ENCODE assay signal across 9 cellular contexts in the genomic region with DNA sequence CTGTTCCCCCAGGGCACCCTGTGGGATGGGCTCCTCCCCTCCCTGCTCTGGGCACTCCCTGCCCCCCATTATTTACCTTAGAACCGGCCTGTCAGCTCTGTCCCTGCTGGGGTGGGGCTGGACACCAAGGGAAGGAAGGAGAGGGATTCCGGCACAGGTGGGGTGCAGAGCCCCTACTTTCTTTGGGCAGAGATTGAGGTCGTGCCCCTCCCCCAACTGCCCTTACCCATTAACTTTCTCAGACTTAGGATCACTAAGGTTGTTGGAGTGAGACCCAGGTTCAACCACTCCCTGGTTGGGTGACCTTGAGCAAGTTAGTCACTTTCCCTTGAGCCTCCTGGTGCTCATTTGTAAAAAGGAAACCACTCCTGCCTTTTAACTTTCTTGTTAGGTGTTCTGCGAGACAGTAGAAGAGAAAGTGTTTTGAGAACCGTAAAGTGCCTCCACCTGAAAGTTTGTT. TPM values are rescaled to one million over a fixed set of nuclear protein-coding genes. Genes with fewer than 3 reads are reported as not detected.
DNase-seq lines count a peak whose midpoint lies in the region; ATAC-seq, FAIRE-seq and TF ChIP-seq lines count a peak whose summit lies in the region.
"Had no signal": no experiment of that assay in that cellular context is flagged by ENCODE, and none has a peak within 500 bp of the region (broad histone marks: within the 10 kb centered on the region; RNA-seq: fewer than 3 reads in every experiment).

No MANE protein-coding gene starts in this region.

- TF ChIP-seq EP300 in GM12878 (IDR thresholded peaks at IDR 0.05; ENCODE audit: borderline replicate concordance in 1 of 2, control insufficient read depth in 1 of 2, low read depth in 2 of 2, low read length in 2 of 2): no peak

- TF ChIP-seq RAD21 in GM12878 (IDR thresholded peaks at IDR 0.05; ENCODE audit: insufficient read depth, low read depth, low read length) (no peak), liver (IDR thresholded peaks at IDR 0.05) (no peak)

- intact Hi-C loops in GM12878 (cut with micrococcal nuclease; ENCODE audit: unreplicated experiment): no loop called here

- no TSS peak for BruUV-seq in GM12878 (replicated peaks; lab: Mats Ljungman, UMichigan)

- SMC1A ChIA-PET in GM12878 (lab: Charles Lee; ENCODE audit: uncharacterized antibody, unreplicated experiment): interaction anchor here (0.6 to 1.8 kb wide), 3 partner anchors 10 to 140 kb away, joined by 3 to 4 read pairs (median 3); no protein-coding TSS in a partner anchor

- H4K20me1 ChIP-seq in GM12878 (ENCODE audit: control insufficient read depth, insufficient read depth): no peaks in the 10 kb centered on the region

- RAD21 ChIA-PET in GM12878 (lab: Charles Lee; ENCODE audit: unreplicated experiment): interaction anchor here (0.7 kb wide), 1 partner anchor 47 kb away, joined by 3 read pairs; no protein-coding TSS in a partner anchor

- no peak overlapping the region for H3K4me3 Mint-ChIP-seq in activated CD4-positive, alpha-beta T cell treated with anti-CD3 and anti-CD28 coated beads, Interleukin-2, amount 10 ng/mL, durations not matched to agents 7 days and 5 days
- peak overlapping the region; percentile 87 for H3K4me3 Mint-ChIP-seq in type B pancreatic cell

- peaks cover 14% of the 10 kb centered on the region for H3K27me3 Mint-ChIP-seq in activated CD4-positive, alpha-beta T cell treated with anti-CD3 and anti-CD28 coated beads, Interleukin-2, amount 10 ng/mL, durations not matched to agents 7 days and 5 days
- H3K27me3 Mint-ChIP-seq in type B pancreatic cell: no peaks in the 10 kb centered on the region

- peak; percentile 28; the same call in 2 of the 3 replicates for ATAC-seq in GM12878
- ATAC-seq in GM18498 (IDR thresholded peaks at IDR 0.05; ENCODE audit: unreplicated experiment): no peak

- H3K36me3 ChIP-seq in GM12878 (ENCODE audit: control insufficient read depth in 2 of 2, insufficient read depth in 2 of 2, low read length in 1 of 2) (no peaks in the 10 kb centered on the region), liver (ENCODE audit: control insufficient read depth in 4 of 4, insufficient read depth in 3 of 4, low read depth in 1 of 4, low read length in 3 of 4) (no peaks in the 10 kb centered on the region)

- DNase-seq in activated CD4-positive, alpha-beta T cell treated with anti-CD3 and anti-CD28 coated beads, Interleukin-2, amount 10 ng/mL, durations not matched to agents 7 days and 5 days: peak; percentile 27
- DNase-seq in activated CD4-positive, alpha-beta T cell treated with anti-CD3 and anti-CD28 coated beads for 1 hour: no peak
- DNase-seq in GM12878 (ENCODE audit: low read depth, low spot score): no peak
- DNase-seq in type B pancreatic cell (ENCODE audit: extremely low spot score, unreplicated experiment): no peak
- no peak for DNase-seq in HCEC 1CT
- no peak for DNase-seq in NCI-H146 treated with DMSO at 0.1 percent for 48 hours (lab: John Stamatoyannopoulos, UW; ENCODE audit: unreplicated experiment)
- DNase-seq: heart right ventricle had no signal

- H3K4me3 ChIP-seq in GM12878 (no peak overlapping the region), liver (ENCODE audit: low read depth in 1 of 3, low read length in 3 of 3) (no peak overlapping the region)
- H3K4me3 ChIP-seq: heart right ventricle had no signal

- H3K9ac ChIP-seq in GM12878 (ENCODE audit: control insufficient read depth, insufficient read depth, low read length) (no peak overlapping the region), liver (ENCODE audit: low read depth in 1 of 2, low read length in 2 of 2) (no peak overlapping the region)

- H2AFZ ChIP-seq in GM12878 (ENCODE audit: control insufficient read depth, low read depth, low read length): peak overlapping the region; percentile 19; the same call in 1 of the 2 replicates

- no peaks in the 10 kb centered on the region for H3K79me2 ChIP-seq in GM12878 (ENCODE audit: control insufficient read depth, insufficient read depth, low read length)

- no peaks in the 10 kb centered on the region for H3K9me3 Mint-ChIP-seq in activated CD4-positive, alpha-beta T cell treated with anti-CD3 and anti-CD28 coated beads, Interleukin-2, amount 10 ng/mL, durations not matched to agents 7 days and 5 days
- no peaks in the 10 kb centered on the region for H3K9me3 Mint-ChIP-seq in type B pancreatic cell

- H3K9me3 ChIP-seq in GM12878 (replicated peaks; ENCODE audit: control insufficient read depth, insufficient read depth, low read length) (no peaks in the 10 kb centered on the region), liver (ENCODE audit: control insufficient read depth in 4 of 4, low read length in 3 of 4) (no peaks in the 10 kb centered on the region)
- H3K9me3 ChIP-seq: heart right ventricle had no signal

- in situ Hi-C loops in GM12878 (cut with MboI): no loop called here

- peaks cover 14% of the 10 kb centered on the region for H3K4me1 ChIP-seq in GM12878 (ENCODE audit: control insufficient read depth, insufficient read depth, low read length)
- peaks cover 10 to 18% (median 12%) of the 10 kb centered on the region in 4 donors for H3K4me1 ChIP-seq in liver (ENCODE audit: control insufficient read depth in 4 of 4, insufficient read depth in 4 of 4, low read length in 3 of 4)

- H3K27ac ChIP-seq in GM12878 (ENCODE audit: control insufficient read depth, insufficient read depth) (peak overlapping the region; percentile 22; the same call in 1 of the 2 replicates), liver (ENCODE audit: low read depth in 1 of 2, low read length in 2 of 2) (peak overlapping the region; percentile 1 to 33)

- H3K4me1 Mint-ChIP-seq in activated CD4-positive, alpha-beta T cell treated with anti-CD3 and anti-CD28 coated beads, Interleukin-2, amount 10 ng/mL, durations not matched to agents 7 days and 5 days: peaks cover 21% of the 10 kb centered on the region
- H3K4me1 Mint-ChIP-seq in type B pancreatic cell (ENCODE audit: unreplicated experiment): peaks cover 58% of the 10 kb centered on the region

- H3K27ac Mint-ChIP-seq in activated CD4-positive, alpha-beta T cell treated with anti-CD3 and anti-CD28 coated beads, Interleukin-2, amount 10 ng/mL, durations not matched to agents 7 days and 5 days: peak overlapping the region; percentile 75
- peak overlapping the region; percentile 100 for H3K27ac Mint-ChIP-seq in type B pancreatic cell

- H3K4me2 ChIP-seq in GM12878 (ENCODE audit: control insufficient read depth, insufficient read depth): no peak overlapping the region

- 28% methylated on average over 5 of the region's 5 CpGs for WGBS in GM12878 (ENCODE audit: insufficient coverage, insufficient replicate concordance, low lambda C conversion rate, missing lambda C conversion rate)
- WGBS in liver: 64% methylated on average over 5 of the region's 5 CpGs

- TF ChIP-seq POLR2A in GM12878 (IDR thresholded peaks at IDR 0.05; ENCODE audit: low read depth, low read length): no peak

- POLR2A ChIA-PET in activated CD4-positive, alpha-beta T cell treated with anti-CD3 and anti-CD28 coated beads, Interleukin-2, amount 10 ng/mL, durations not matched to agents 7 days and 5 days (lab: Charles Lee): no interaction called here
- POLR2A ChIA-PET in GM12878 (lab: Charles Lee): no interaction called here

- TF ChIP-seq CTCF in GM12878 (IDR thresholded peaks at IDR 0.05 in 2 of 3, conservative IDR thresholded peaks at IDR 0.05 in 1 of 3; ENCODE audit: control insufficient read depth in 2 of 3, extremely low read depth in 1 of 3, insufficient read depth in 1 of 3, low read depth in 3 of 3, low read length in 3 of 3) (no peak), liver (IDR thresholded peaks at IDR 0.05; ENCODE audit: low read depth, low read length, missing input control) (no peak), type B pancreatic cell (conservative IDR thresholded peaks at IDR 0.05) (no peak)

- CTCF ChIA-PET in activated CD4-positive, alpha-beta T cell treated with anti-CD3 and anti-CD28 coated beads, Interleukin-2, amount 10 ng/mL, durations not matched to agents 7 days and 5 days (lab: Charles Lee): interaction anchor here (1.4 to 2.2 kb wide), 2 partner anchors 13 to 48 kb away, joined by 3 to 9 read pairs; no protein-coding TSS in a partner anchor
- CTCF ChIA-PET in GM12878 (lab: Yijun Ruan, JAX): interaction anchor here (0.8 to 2.0 kb wide), 5 partner anchors 13 to 48 kb away, joined by 3 to 12 read pairs (median 5); no protein-coding TSS in a partner anchor

- H3K36me3 Mint-ChIP-seq in activated CD4-positive, alpha-beta T cell treated with anti-CD3 and anti-CD28 coated beads, Interleukin-2, amount 10 ng/mL, durations not matched to agents 7 days and 5 days (ENCODE audit: low read depth): no peaks in the 10 kb centered on the region
- H3K36me3 Mint-ChIP-seq in type B pancreatic cell: peaks cover 13% of the 10 kb centered on the region

- H3K27me3 ChIP-seq in GM12878 (replicated peaks in 1 of 2; ENCODE audit: control insufficient read depth in 2 of 2, insufficient read depth in 2 of 2, low read length in 1 of 2): no peaks in the 10 kb centered on the region; a peak in 1 of 4 replicates
- no peaks in the 10 kb centered on the region for H3K27me3 ChIP-seq in liver (ENCODE audit: control insufficient read depth in 4 of 4, insufficient read depth in 4 of 4, low read length in 3 of 4)

- no peak for FAIRE-seq in GM12878 (lab: Jason Lieb, UNC)

RNA-seq across cellular contexts. Expression of a gene that starts 57.0 kb away (rescaled TPM):
- total RNA-seq in activated CD4-positive, alpha-beta T cell treated with anti-CD3 and anti-CD28 coated beads, Interleukin-2, amount 10 ng/mL, durations not matched to agents 7 days and 5 days: not detected
- total RNA-seq in GM12878 (2013; cell fraction: nucleolus; rRNA removed): 1.8 TPM in 1 of 2 replicates, not detected in the other
- total RNA-seq in GM12878 (2014; rRNA removed) (0.27 TPM in 1 of 2 replicates, not detected in the other), GM12878 (2014; rRNA removed; fragmentation: Illumina TruSeq; extraction: Trizol) (0.04 TPM in 1 of 2 replicates, not detected in the other), GM12878 (2021) (not detected in 2 replicates), liver (1 to 10 TPM in 1 of 2 donors, under 1 TPM in 1; 0.23 to 1.5 TPM), type B pancreatic cell (ENCODE audit: low replicate concordance) (1.2 and 1.3 TPM in 2 replicates)
- polyA plus RNA-seq in GM12878 (2011; ENCODE audit: low read depth): not detected
- polyA plus RNA-seq in GM12878 (2011; rRNA removed) (0.05 TPM in 1 of 2 replicates, not detected in the other), GM12878 (2014; fragmentation: Illumina TruSeq; extraction: Trizol) (0.05 TPM in 1 of 2 replicates, not detected in the other), GM12878 (2014; fragmentation: Nextera tagmentation; extraction: Ambion mirVana) (not detected), GM12878 (2014; rRNA removed) (not detected in 2 replicates), GM12878 (2016; fragmentation: Nextera tagmentation; extraction: Ambion mirVana) (under 1 TPM in 1 of 2 experiments, not detected in 1; 0.12 TPM), liver (under 1 TPM; 0.28 to 0.33 TPM)
- not detected in 2 replicates for polyA plus RNA-seq in GM12878 (2011; cell fraction: cytosol; rRNA removed)
- polyA plus RNA-seq in GM12878 (2011; cell fraction: nucleus; rRNA removed): not detected in 2 replicates
- not detected in 2 replicates for polyA plus RNA-seq in GM12878 (2012)
- not detected in 2 replicates for polyA minus RNA-seq in GM12878 (2011; rRNA and poly(A)+ RNA removed)
- not detected in 2 replicates for polyA minus RNA-seq in GM12878 (2011; cell fraction: cytosol; rRNA and poly(A)+ RNA removed)
- not detected in 2 replicates for polyA minus RNA-seq in GM12878 (2011; cell fraction: nucleus; rRNA and poly(A)+ RNA removed)

RNA-seq across cellular contexts. Expression of a gene that starts 57.6 kb away (rescaled TPM):
- total RNA-seq in activated CD4-positive, alpha-beta T cell treated with anti-CD3 and anti-CD28 coated beads, Interleukin-2, amount 10 ng/mL, durations not matched to agents 7 days and 5 days: 100 to 1,000 TPM; 167 to 196 TPM
- total RNA-seq in GM12878 (2013; cell fraction: nucleolus; rRNA removed): 140 and 147 TPM in 2 replicates
- total RNA-seq in GM12878 (2014; rRNA removed) (169 and 170 TPM in 2 replicates), GM12878 (2014; rRNA removed; fragmentation: Illumina TruSeq; extraction: Trizol) (113 TPM in 2 replicates), GM12878 (2021) (158 and 159 TPM in 2 replicates), liver (10 to 100 TPM; 31.6 to 94.0 TPM), type B pancreatic cell (ENCODE audit: low replicate concordance) (83.7 and 103 TPM in 2 replicates)
- 150 TPM for polyA plus RNA-seq in GM12878 (2011; ENCODE audit: low read depth)
- polyA plus RNA-seq in GM12878 (2011; rRNA removed) (82.0 and 85.6 TPM in 2 replicates), GM12878 (2014; fragmentation: Illumina TruSeq; extraction: Trizol) (179 and 220 TPM in 2 replicates), GM12878 (2014; fragmentation: Nextera tagmentation; extraction: Ambion mirVana) (10 to 100 TPM; 39.9 to 66.4 TPM), GM12878 (2014; rRNA removed) (112 and 129 TPM in 2 replicates), GM12878 (2016; fragmentation: Nextera tagmentation; extraction: Ambion mirVana) (100 to 1,000 TPM; 193 to 202 TPM), liver (10 to 100 TPM; 39.3 to 65.8 TPM)
- polyA plus RNA-seq in GM12878 (2011; cell fraction: cytosol; rRNA removed): 64.5 and 86.8 TPM in 2 replicates
- polyA plus RNA-seq in GM12878 (2011; cell fraction: nucleus; rRNA removed): 113 and 117 TPM in 2 replicates
- 119 and 138 TPM in 2 replicates for polyA plus RNA-seq in GM12878 (2012)
- 92.7 and 110 TPM in 2 replicates for polyA minus RNA-seq in GM12878 (2011; rRNA and poly(A)+ RNA removed)
- 45.7 and 53.5 TPM in 2 replicates for polyA minus RNA-seq in GM12878 (2011; cell fraction: cytosol; rRNA and poly(A)+ RNA removed)
- 34.2 and 41.5 TPM in 2 replicates for polyA minus RNA-seq in GM12878 (2011; cell fraction: nucleus; rRNA and poly(A)+ RNA removed)

RNA-seq across cellular contexts. Expression of a gene that starts 57.9 kb away (rescaled TPM):
- total RNA-seq in activated CD4-positive, alpha-beta T cell treated with anti-CD3 and anti-CD28 coated beads, Interleukin-2, amount 10 ng/mL, durations not matched to agents 7 days and 5 days: 10 to 100 TPM; 58.0 to 65.8 TPM
- 576 and 594 TPM in 2 replicates for total RNA-seq in GM12878 (2013; cell fraction: nucleolus; rRNA removed)
- 40.7 and 49.1 TPM in 2 replicates for total RNA-seq in GM12878 (2014; rRNA removed)
- 50.5 and 59.0 TPM in 2 replicates for total RNA-seq in GM12878 (2014; rRNA removed; fragmentation: Illumina TruSeq; extraction: Trizol)
- total RNA-seq in GM12878 (2021): 55.7 and 56.5 TPM in 2 replicates
- 19.4 TPM for polyA plus RNA-seq in GM12878 (2011; ENCODE audit: low read depth)
- polyA plus RNA-seq in GM12878 (2011; rRNA removed): 98.3 and 138 TPM in 2 replicates
- 38.8 and 40.0 TPM in 2 replicates for polyA plus RNA-seq in GM12878 (2011; cell fraction: cytosol; rRNA removed)
- 99.7 and 103 TPM in 2 replicates for polyA plus RNA-seq in GM12878 (2011; cell fraction: nucleus; rRNA removed)
- 25.9 and 33.0 TPM in 2 replicates for polyA plus RNA-seq in GM12878 (2012)
- polyA plus RNA-seq in GM12878 (2014; fragmentation: Illumina TruSeq; extraction: Trizol): 40.4 and 51.5 TPM in 2 replicates
- 10 to 100 TPM; 17.0 to 19.1 TPM for polyA plus RNA-seq in GM12878 (2014; fragmentation: Nextera tagmentation; extraction: Ambion mirVana)
- polyA plus RNA-seq in GM12878 (2014; rRNA removed): 38.3 and 45.2 TPM in 2 replicates
- polyA plus RNA-seq in GM12878 (2016; fragmentation: Nextera tagmentation; extraction: Ambion mirVana): 10 to 100 TPM; 34.6 to 38.8 TPM
- 70.4 and 80.5 TPM in 2 replicates for polyA minus RNA-seq in GM12878 (2011; rRNA and poly(A)+ RNA removed)
- 21.6 and 38.6 TPM in 2 replicates for polyA minus RNA-seq in GM12878 (2011; cell fraction: cytosol; rRNA and poly(A)+ RNA removed)
- polyA minus RNA-seq in GM12878 (2011; cell fraction: nucleus; rRNA and poly(A)+ RNA removed): 43.3 and 65.3 TPM in 2 replicates
- total RNA-seq in liver: 10 to 100 TPM; 15.8 to 24.8 TPM
- polyA plus RNA-seq in liver: 1 to 10 TPM; 1.9 to 6.4 TPM
- total RNA-seq in type B pancreatic cell (ENCODE audit: low replicate concordance): 27.0 and 53.8 TPM in 2 replicates
